ENCODE assay signal across 9 cellular contexts in genomic region chr18:49052891-49053644, GRCh38.
DNase-seq lines count a peak whose midpoint lies in the region; ATAC-seq and TF ChIP-seq lines count a peak whose summit lies in the region.
"Had no signal": no experiment of that assay in that cellular context is flagged by ENCODE, and none has a peak within 500 bp of the region (broad histone marks: within the 10 kb centered on the region; RNA-seq: fewer than 3 reads in every experiment).

No MANE protein-coding gene starts in this region.

- intact Hi-C loops in natural killer cell (cut with micrococcal nuclease) (loop anchor here (2.0 to 10.0 kb wide), 4 partner anchors 104 to 432 kb away; partner anchors contain the start of gene C18orf32), posterior vena cava (cut with DNase I) (no loop called here)

- H3K4me1 ChIP-seq in BLaER1, result peaks cover 92% of the 10 kb centered on the region

- no peaks in the 10 kb centered on the region for H3K27me3 ChIP-seq in BLaER1

- H4K20me1 ChIP-seq in BLaER1, result no peaks in the 10 kb centered on the region

- peak overlapping the region; percentile 72 for H3K27ac Mint-ChIP-seq in activated naive CD8-positive, alpha-beta T cell treated with anti-CD3 and anti-CD28 coated beads, Interleukin-2, amount 10 ng/mL, durations not matched to agents 7 days and 5 days
- peak overlapping the region; percentile 93 to 96 for H3K27ac Mint-ChIP-seq in natural killer cell

- TF ChIP-seq CTCF in natural killer cell (IDR thresholded peaks at IDR 0.05) (no peak), GM20000 (IDR thresholded peaks at IDR 0.05; ENCODE audit: extremely low read depth, missing control alignments) (no peak)

- POLR2A ChIA-PET in activated naive CD8-positive, alpha-beta T cell treated with anti-CD3 and anti-CD28 coated beads, Interleukin-2, amount 10 ng/mL, durations not matched to agents 7 days and 5 days (lab: Charles Lee), result no interaction called here

- peak overlapping the region; percentile 20; the same call in 1 of the 2 replicates for H3K4me3 ChIP-seq in BLaER1

- peaks cover 13% of the 10 kb centered on the region for H3K36me3 ChIP-seq in BLaER1

- peak; percentile 69 for ATAC-seq in activated naive CD8-positive, alpha-beta T cell treated with anti-CD3 and anti-CD28 coated beads, Interleukin-2, amount 10 ng/mL, durations not matched to agents 7 days and 5 days (ENCODE audit: low read depth)
- peak; percentile 60 to 87 (median 79) for ATAC-seq in natural killer cell

- H3K27ac ChIP-seq in BLaER1, result peak overlapping the region; percentile 99

- peak overlapping the region; percentile 84 for H3K9ac ChIP-seq in BLaER1

- H3K4me2 ChIP-seq in BLaER1, result peak overlapping the region; percentile 86

- peaks cover 3% of the 10 kb centered on the region for H3K27me3 Mint-ChIP-seq in activated naive CD8-positive, alpha-beta T cell treated with anti-CD3 and anti-CD28 coated beads, Interleukin-2, amount 10 ng/mL, durations not matched to agents 7 days and 5 days
- H3K27me3 Mint-ChIP-seq in natural killer cell (ENCODE audit: low read depth in 2 of 2), result no peaks in the 10 kb centered on the region

- peak overlapping the region; percentile 65 for H3K4me3 Mint-ChIP-seq in activated naive CD8-positive, alpha-beta T cell treated with anti-CD3 and anti-CD28 coated beads, Interleukin-2, amount 10 ng/mL, durations not matched to agents 7 days and 5 days
- peak overlapping the region; percentile 95 for H3K4me3 Mint-ChIP-seq in natural killer cell

- peaks cover 15% of the 10 kb centered on the region for H3K36me3 Mint-ChIP-seq in activated naive CD8-positive, alpha-beta T cell treated with anti-CD3 and anti-CD28 coated beads, Interleukin-2, amount 10 ng/mL, durations not matched to agents 7 days and 5 days
- H3K36me3 Mint-ChIP-seq in natural killer cell, result no peaks in the 10 kb centered on the region

- H3K9me3 Mint-ChIP-seq in activated naive CD8-positive, alpha-beta T cell treated with anti-CD3 and anti-CD28 coated beads, Interleukin-2, amount 10 ng/mL, durations not matched to agents 7 days and 5 days, result no peaks in the 10 kb centered on the region
- no peaks in the 10 kb centered on the region for H3K9me3 Mint-ChIP-seq in natural killer cell

- peaks cover 47% of the 10 kb centered on the region for H3K4me1 Mint-ChIP-seq in activated naive CD8-positive, alpha-beta T cell treated with anti-CD3 and anti-CD28 coated beads, Interleukin-2, amount 10 ng/mL, durations not matched to agents 7 days and 5 days
- peaks cover 70 to 74% of the 10 kb centered on the region in 2 donors for H3K4me1 Mint-ChIP-seq in natural killer cell

- DNase-seq in Kasumi-1 (lab: John Stamatoyannopoulos, UW) (peak; percentile 92 to 97), natural killer cell (peak; percentile 68), NCI-H345 (lab: John Stamatoyannopoulos, UW) (no peak), posterior vena cava (ENCODE audit: low spot score) (no peak), GM20000 (ENCODE audit: low spot score) (no peak)
- DNase-seq in activated naive CD8-positive, alpha-beta T cell treated with anti-CD3 and anti-CD28 coated beads, Interleukin-2, amount 10 ng/mL, durations not matched to agents 7 days and 5 days, result peak; percentile 51
- DNase-seq in activated effector memory CD4-positive, alpha-beta T cell treated with anti-CD3 and anti-CD28 coated beads, Interleukin-2, amount 50 U/mL, for 16 hours, result no peak
- DNase-seq: activated CD4-positive, alpha-beta T cell treated with anti-CD3 and anti-CD28 coated beads, Interleukin-2, amount 50 U/mL, for 4 hours had no signal

- H3K9me3 ChIP-seq in BLaER1, result no peaks in the 10 kb centered on the region

Comparison
In these comparisons a context has a peak if more than half of its experiments do, and no peak if none do; other contexts are left out.
1. DNase-seq: peak in Kasumi-1 (2 of 2), activated naive CD8-positive, alpha-beta T cell treated with anti-CD3 and anti-CD28 coated beads, Interleukin-2, amount 10 ng/mL, durations not matched to agents 7 days and 5 days (single experiment) and natural killer cell (single experiment); none in NCI-H345 (single experiment), activated effector memory CD4-positive, alpha-beta T cell treated with anti-CD3 and anti-CD28 coated beads, Interleukin-2, amount 50 U/mL, for 16 hours (single experiment), posterior vena cava (single experiment) and GM20000 (single experiment).